Comparison of ENCODE assay signal across 20 cellular contexts in the genomic region with DNA sequence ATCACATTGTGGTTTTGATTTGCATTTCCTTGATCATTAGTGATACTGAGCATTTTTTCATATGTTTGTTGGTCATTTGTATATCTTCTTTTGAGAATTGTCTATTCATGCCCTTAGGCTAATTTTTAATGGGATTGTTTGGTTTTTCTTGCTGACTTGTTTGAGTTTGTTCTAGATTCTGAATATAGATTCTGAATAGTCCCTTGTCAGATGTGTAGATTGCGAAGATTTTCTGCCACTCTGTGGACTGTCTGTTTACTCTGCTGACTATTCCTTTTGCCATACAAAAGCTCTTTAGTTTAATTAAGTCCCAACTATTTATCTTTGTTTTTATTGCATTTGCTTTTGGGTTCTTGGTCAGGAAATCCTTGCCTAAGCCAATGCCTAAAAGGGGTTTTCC. TPM values are rescaled to one million over a fixed set of nuclear protein-coding genes. Genes with fewer than 3 reads are reported as not detected.
"Had no signal": no experiment of that assay in that cellular context is flagged by ENCODE, and none has a peak within 500 bp of the region (broad histone marks: within the 10 kb centered on the region; RNA-seq: fewer than 3 reads in every experiment).

No MANE protein-coding gene starts in this region.

RNA-seq across cellular contexts. Expression of gene TMCO5A, which starts 26.3 kb away (rescaled TPM):
- total RNA-seq: activated naive CD4-positive, alpha-beta T cell treated with anti-CD3 and anti-CD28 coated beads for 36 hours; activated naive CD4-positive, alpha-beta T cell treated with anti-CD3 and anti-CD28 coated beads, Interleukin-2, amount 50 U/mL, for 72 hours; activated naive CD8-positive, alpha-beta T cell treated with anti-CD3 and anti-CD28 coated beads for 36 hours; activated naive CD8-positive, alpha-beta T cell treated with anti-CD3 and anti-CD28 coated beads, Interleukin-2, amount 10 ng/mL, durations not matched to agents 7 days and 5 days; activated T-cell treated with anti-CD3 and anti-CD28 coated beads, Interleukin-2, amount 50 U/mL, for 4 hours; activated T-cell treated with anti-CD3 and anti-CD28 coated beads, Interleukin-2, amount 50 U/mL, for 72 hours; activated T-helper 1 cell treated with anti-CD3 and anti-CD28 coated beads, Interleukin-12 subunit alpha, Interleukin-12 subunit beta, Interleukin-2, Interleukin-4 antibody, amounts not matched to agents 30 ng/mL and 10 ng/mL and 1 ng/mL, durations not matched to agents 14 hours and 24 hours and 36 hours; activated T-helper 17 cell treated with anti-CD3 and anti-CD28 coated beads, Interleukin-2, amount 50 U/mL, for 72 hours; activated T-helper 2 cell treated with anti-CD3 and anti-CD28 coated beads, Interferon-gamma antibody, Interleukin-2, Interleukin-4, amounts not matched to agents 10 μg/mL and 5 μg/mL and 100 μg/mL, durations not matched to agents 14 hours and 24 hours and 36 hours; adrenal gland; aorta; ascending aorta; astrocyte; body of pancreas; breast epithelium; bronchial epithelial cell; cardiac muscle cell; cardiac septum; cerebellum; chondrocyte had no signal
- polyA plus RNA-seq: adrenal gland, aorta, cardiac muscle cell had no signal
